1 cellular context compared by ENCODE assay signal in genomic region chr1:2566106-2567045, GRCh38.
TF ChIP-seq lines count a peak whose summit lies in the region.

No MANE protein-coding gene starts in this region.

TF ChIP-seq in HEK293, 187 proteins besides CTCF, POLR2A, EP300 and RAD21 (continued from another document):
- TF ChIP-seq ZNF362 (tag by site-specific recombination; IDR thresholded peaks at IDR 0.05) (no peak), ZNF518A (tag by site-specific recombination; conservative IDR thresholded peaks at IDR 0.05; ENCODE audit: low read depth) (peak; percentile 86), SCRT1 (tag by site-specific recombination; IDR thresholded peaks at IDR 0.05; ENCODE audit: borderline replicate concordance) (no peak), ZNF600 (tag by site-specific recombination; IDR thresholded peaks at IDR 0.05) (no peak), ZNF791 (tag by site-specific recombination; IDR thresholded peaks at IDR 0.05) (peak; percentile 48; the same call in 1 of the 2 replicates), ZNF223 (tag by site-specific recombination; IDR thresholded peaks at IDR 0.05) (0 out of 2 replicates have a peak, but pooled peaks have one; percentile 54), ZNF394 (tag by site-specific recombination; IDR thresholded peaks at IDR 0.05; ENCODE audit: borderline replicate concordance) (peak; percentile 94), ZNF19 (tag by site-specific recombination; IDR thresholded peaks at IDR 0.05; ENCODE audit: low read depth) (0 out of 2 replicates have a peak, but pooled peaks have one; percentile 17), ZNF514 (tag by site-specific recombination; IDR thresholded peaks at IDR 0.05) (0 out of 2 replicates have a peak, but pooled peaks have one; percentile 21), ZNF555 (tag by site-specific recombination; conservative IDR thresholded peaks at IDR 0.05) (peak; percentile 59), ZNF658 (tag by site-specific recombination; IDR thresholded peaks at IDR 0.05) (no peak), ZBTB8A (tag by site-specific recombination; IDR thresholded peaks at IDR 0.05) (peak; percentile 68), GLI2 (tag by site-specific recombination; IDR thresholded peaks at IDR 0.05; ENCODE audit: borderline replicate concordance, low read depth) (no peak; the same call in 1 of the 2 replicates), ZNF404 (tag by site-specific recombination; IDR thresholded peaks at IDR 0.05) (peak; percentile 74; the same call in 1 of the 2 replicates)
